12 cellular contexts compared by ENCODE assay signal in the genomic region with DNA sequence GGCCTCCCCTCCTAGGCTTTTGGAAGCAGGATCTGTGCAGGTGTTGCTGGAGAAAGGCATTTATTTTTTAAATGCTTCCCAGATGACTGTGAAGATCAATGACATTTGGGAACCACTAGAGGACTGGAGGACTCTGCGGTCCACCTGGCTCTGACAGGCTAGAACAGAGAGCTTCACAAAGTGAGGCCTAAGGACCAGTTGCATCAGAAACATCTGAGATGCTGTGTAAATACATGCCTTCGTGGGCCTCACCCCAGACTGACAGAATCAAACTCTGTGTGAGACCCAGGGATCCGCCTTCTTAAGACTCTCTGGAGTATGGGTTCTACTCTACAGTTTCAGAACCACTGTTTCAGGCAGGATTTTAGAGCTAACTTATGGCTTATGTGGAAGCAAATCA.
DNase-seq lines count a peak whose midpoint lies in the region; ATAC-seq and TF ChIP-seq lines count a peak whose summit lies in the region.
"Had no signal": no experiment of that assay in that cellular context is flagged by ENCODE, and none has a peak within 500 bp of the region (broad histone marks: within the 10 kb centered on the region; RNA-seq: fewer than 3 reads in every experiment).

No MANE protein-coding gene starts in this region.

- peak overlapping the region; percentile 94 for H3K27ac Mint-ChIP-seq in activated CD4-positive, alpha-beta T cell treated with anti-CD3 and anti-CD28 coated beads, Interleukin-2, amount 10 ng/mL, durations not matched to agents 24 days and 14 days
- peak overlapping the region; percentile 96 for H3K27ac Mint-ChIP-seq in activated naive CD8-positive, alpha-beta T cell treated with anti-CD3 and anti-CD28 coated beads, Interleukin-2, amount 50 U/mL, for 24 hours

- H3K4me2 ChIP-seq in KMS-11: peak overlapping the region; percentile 97

- H3K36me3 ChIP-seq in KMS-11 (ENCODE audit: insufficient read depth): no peaks in the 10 kb centered on the region
- no peaks in the 10 kb centered on the region for H3K36me3 ChIP-seq in psoas muscle (ENCODE audit: insufficient read depth in 1 of 2, low read depth in 1 of 2)

- H3K27me3 ChIP-seq in KMS-11 (ENCODE audit: insufficient read depth, low read depth): no peaks in the 10 kb centered on the region
- H3K27me3 ChIP-seq in psoas muscle (ENCODE audit: insufficient read depth in 3 of 3, low read length in 2 of 3): no peaks in the 10 kb centered on the region

- H3K27me3 Mint-ChIP-seq in activated CD4-positive, alpha-beta T cell treated with anti-CD3 and anti-CD28 coated beads, Interleukin-2, amount 10 ng/mL, durations not matched to agents 24 days and 14 days: no peaks in the 10 kb centered on the region
- no peaks in the 10 kb centered on the region for H3K27me3 Mint-ChIP-seq in activated naive CD8-positive, alpha-beta T cell treated with anti-CD3 and anti-CD28 coated beads, Interleukin-2, amount 50 U/mL, for 24 hours

- peaks cover 91% of the 10 kb centered on the region for H3K79me2 ChIP-seq in KMS-11 (ENCODE audit: insufficient read depth, low read depth)

- peak; percentile 71 for DNase-seq in activated CD4-positive, alpha-beta T cell treated with anti-CD3 and anti-CD28 coated beads, Interleukin-2, amount 10 ng/mL, durations not matched to agents 24 days and 14 days
- DNase-seq in activated CD4-positive, alpha-beta T cell treated with anti-CD3 and anti-CD28 coated beads, Interleukin-2, amount 50 U/mL, for 4 hours: no peak
- DNase-seq in activated naive CD8-positive, alpha-beta T cell treated with anti-CD3 and anti-CD28 coated beads, Interleukin-2, amount 50 U/mL, for 24 hours: no peak
- no peak for DNase-seq in psoas muscle
- DNase-seq in hypothalamus (lab: John Stamatoyannopoulos, UW): no peak
- DNase-seq in superior temporal gyrus (ENCODE audit: extremely low spot score): no peak
- DNase-seq: erythroblast, kidney glomerular epithelial cell, T-helper 9 cell had no signal

- H3K4me1 Mint-ChIP-seq in activated CD4-positive, alpha-beta T cell treated with anti-CD3 and anti-CD28 coated beads, Interleukin-2, amount 10 ng/mL, durations not matched to agents 24 days and 14 days: peaks cover 73% of the 10 kb centered on the region
- peaks cover 98% of the 10 kb centered on the region for H3K4me1 Mint-ChIP-seq in activated naive CD8-positive, alpha-beta T cell treated with anti-CD3 and anti-CD28 coated beads, Interleukin-2, amount 50 U/mL, for 24 hours

- peaks cover 12% of the 10 kb centered on the region for H3K36me3 Mint-ChIP-seq in activated CD4-positive, alpha-beta T cell treated with anti-CD3 and anti-CD28 coated beads, Interleukin-2, amount 10 ng/mL, durations not matched to agents 24 days and 14 days (ENCODE audit: low read depth)
- peaks cover 3% of the 10 kb centered on the region for H3K36me3 Mint-ChIP-seq in activated naive CD8-positive, alpha-beta T cell treated with anti-CD3 and anti-CD28 coated beads, Interleukin-2, amount 50 U/mL, for 24 hours (ENCODE audit: low read depth)

- H3K4me3 ChIP-seq in KMS-11 (IDR thresholded peaks at IDR 0.05; ENCODE audit: insufficient read depth, low read depth, low read length) (no peak overlapping the region), psoas muscle (no peak overlapping the region)

- peak overlapping the region; percentile 89; the same call in 1 of the 2 replicates for H3K9ac ChIP-seq in KMS-11
- H3K9ac ChIP-seq: parathyroid adenoma had no signal

- H3K4me3 Mint-ChIP-seq in activated CD4-positive, alpha-beta T cell treated with anti-CD3 and anti-CD28 coated beads, Interleukin-2, amount 10 ng/mL, durations not matched to agents 24 days and 14 days: peak overlapping the region; percentile 71
- H3K4me3 Mint-ChIP-seq in activated naive CD8-positive, alpha-beta T cell treated with anti-CD3 and anti-CD28 coated beads, Interleukin-2, amount 50 U/mL, for 24 hours: peak overlapping the region; percentile 52

- no peaks in the 10 kb centered on the region for H3K9me3 Mint-ChIP-seq in activated CD4-positive, alpha-beta T cell treated with anti-CD3 and anti-CD28 coated beads, Interleukin-2, amount 10 ng/mL, durations not matched to agents 24 days and 14 days
- no peaks in the 10 kb centered on the region for H3K9me3 Mint-ChIP-seq in activated naive CD8-positive, alpha-beta T cell treated with anti-CD3 and anti-CD28 coated beads, Interleukin-2, amount 50 U/mL, for 24 hours

- intact Hi-C loops in activated CD4-positive, alpha-beta T cell treated with anti-CD3 and anti-CD28 coated beads, Interleukin-2, amount 10 ng/mL, durations not matched to agents 24 days and 14 days (cut with micrococcal nuclease): loop anchor here (1.0 to 10.0 kb wide), 9 partner anchors 9 to 1481 kb away; partner anchors contain the start of genes ANXA2, C2CD4A and VPS13C
- intact Hi-C loops in psoas muscle (cut with DNase I): loop anchor here (2.0 to 10.0 kb wide), 3 partner anchors 333 to 471 kb away; no protein-coding TSS in a partner anchor

- ATAC-seq in activated naive CD8-positive, alpha-beta T cell treated with anti-CD3 and anti-CD28 coated beads, Interleukin-2, amount 50 U/mL, for 24 hours: no peak
- ATAC-seq in psoas muscle (peak in 3 of 4 donors; percentile 23 to 46 (median 26)), GM21825 (IDR thresholded peaks at IDR 0.05; ENCODE audit: unreplicated experiment) (no peak)

- peaks cover 100% of the 10 kb centered on the region for H3K4me1 ChIP-seq in KMS-11 (ENCODE audit: low read depth, poor library complexity, severe bottlenecking)
- peaks cover 82% of the 10 kb centered on the region for H3K4me1 ChIP-seq in psoas muscle
- H3K4me1 ChIP-seq: parathyroid adenoma had no signal

- WGBS in psoas muscle, 3 donors: 57 to 76% (median 65%) methylated on average over 3 of the region's 3 CpGs

- H4K20me1 ChIP-seq in KMS-11 (ENCODE audit: insufficient read depth): no peaks in the 10 kb centered on the region

- TF ChIP-seq CTCF in KMS-11 (conservative IDR thresholded peaks at IDR 0.05; ENCODE audit: low read depth, low read length): no peak
- no peak for TF ChIP-seq CTCF in psoas muscle (IDR thresholded peaks at IDR 0.05)

- no peak overlapping the region; the same call in 1 of the 2 replicates for H2AFZ ChIP-seq in KMS-11 (ENCODE audit: low read depth)
- H2AFZ ChIP-seq: parathyroid adenoma had no signal

- peak overlapping the region; percentile 84 for H3K27ac ChIP-seq in KMS-11
- H3K27ac ChIP-seq in psoas muscle: no peak overlapping the region
- H3K27ac ChIP-seq: parathyroid adenoma had no signal

- no peaks in the 10 kb centered on the region for H3K9me3 ChIP-seq in psoas muscle

Comparison
In these comparisons a context has a peak if more than half of its experiments do, and no peak if none do; other contexts are left out.
1. ATAC-seq: peak in psoas muscle (3 of 4); none in activated naive CD8-positive, alpha-beta T cell treated with anti-CD3 and anti-CD28 coated beads, Interleukin-2, amount 50 U/mL, for 24 hours (single experiment) and GM21825 (single experiment).